ENCODE assay signal across 15 cellular contexts in genomic region chr12:121034906-121035305, GRCh38. TPM values are rescaled to one million over a fixed set of nuclear protein-coding genes. Genes with fewer than 3 reads are reported as not detected.
DNase-seq lines count a peak whose midpoint lies in the region; ATAC-seq and TF ChIP-seq lines count a peak whose summit lies in the region.
"Had no signal": no experiment of that assay in that cellular context is flagged by ENCODE, and none has a peak within 500 bp of the region (broad histone marks: within the 10 kb centered on the region; RNA-seq: fewer than 3 reads in every experiment).

No MANE protein-coding gene starts in this region.

- no peaks in the 10 kb centered on the region for H3K27me3 ChIP-seq in effector memory CD4-positive, alpha-beta T cell (replicated peaks; ENCODE audit: control insufficient read depth, insufficient read depth, low read length, poor library complexity, severe bottlenecking)

- no peaks in the 10 kb centered on the region for H3K9me3 Mint-ChIP-seq in activated T-cell treated with anti-CD3 and anti-CD28 coated beads, Interleukin-2, amount 50 U/mL, for 72 hours
- H3K9me3 Mint-ChIP-seq in stimulated activated naive CD8-positive, alpha-beta T cell treated with anti-CD3 and anti-CD28 coated beads, Interleukin-15, amount 100 ng/mL, for 72 hours, result no peaks in the 10 kb centered on the region

- H3K4me3 ChIP-seq in SK-N-MC, result peak overlapping the region; percentile 41
- H3K4me3 ChIP-seq in effector memory CD4-positive, alpha-beta T cell (ENCODE audit: insufficient read depth, low read depth, low read length, poor library complexity, severe bottlenecking), result no peak overlapping the region
- H3K4me3 ChIP-seq: left ventricle myocardium inferior, thoracic aorta had no signal

- ATAC-seq in activated T-cell treated with anti-CD3 and anti-CD28 coated beads, Interleukin-2, amount 50 U/mL, for 72 hours (replicated peaks in 1 of 2), result no peak
- ATAC-seq in stimulated activated naive CD8-positive, alpha-beta T cell treated with anti-CD3 and anti-CD28 coated beads, Interleukin-15, amount 100 ng/mL, for 72 hours, result no peak
- ATAC-seq in GM18867 (IDR thresholded peaks at IDR 0.05; ENCODE audit: unreplicated experiment), result no peak

- H3K4me1 ChIP-seq in effector memory CD4-positive, alpha-beta T cell (ENCODE audit: control insufficient read depth, insufficient read depth, low read length, poor library complexity, severe bottlenecking), result peaks cover 33% of the 10 kb centered on the region

- H3K4me1 Mint-ChIP-seq in activated T-cell treated with anti-CD3 and anti-CD28 coated beads, Interleukin-2, amount 50 U/mL, for 72 hours (ENCODE audit: low read depth), result peaks cover 74% of the 10 kb centered on the region
- H3K4me1 Mint-ChIP-seq in stimulated activated naive CD8-positive, alpha-beta T cell treated with anti-CD3 and anti-CD28 coated beads, Interleukin-15, amount 100 ng/mL, for 72 hours, result peaks cover 76% of the 10 kb centered on the region

- no peak for TF ChIP-seq CTCF in GM10266 (IDR thresholded peaks at IDR 0.05; ENCODE audit: control insufficient read depth, insufficient read depth, low read depth, missing control alignments)

- peak overlapping the region; percentile 73 for H3K27ac Mint-ChIP-seq in activated T-cell treated with anti-CD3 and anti-CD28 coated beads, Interleukin-2, amount 50 U/mL, for 72 hours
- peak overlapping the region in 1 of 2 donors; percentile 13 for H3K27ac Mint-ChIP-seq in stimulated activated naive CD8-positive, alpha-beta T cell treated with anti-CD3 and anti-CD28 coated beads, Interleukin-15, amount 100 ng/mL, for 72 hours

- no peaks in the 10 kb centered on the region for H3K36me3 ChIP-seq in SK-N-MC (ENCODE audit: insufficient read depth, low read length)
- H3K36me3 ChIP-seq in effector memory CD4-positive, alpha-beta T cell (ENCODE audit: control insufficient read depth, insufficient read depth, low read length), result peaks cover 4% of the 10 kb centered on the region
- H3K36me3 ChIP-seq: left ventricle myocardium inferior, thoracic aorta had no signal

- no peaks in the 10 kb centered on the region for H3K9me3 ChIP-seq in SK-N-MC (ENCODE audit: low read depth, low read length)
- no peaks in the 10 kb centered on the region for H3K9me3 ChIP-seq in effector memory CD4-positive, alpha-beta T cell (ENCODE audit: control insufficient read depth, low read length)
- H3K9me3 ChIP-seq: left ventricle myocardium inferior, thoracic aorta had no signal

- H3K27me3 Mint-ChIP-seq in activated T-cell treated with anti-CD3 and anti-CD28 coated beads, Interleukin-2, amount 50 U/mL, for 72 hours (ENCODE audit: low read depth), result no peaks in the 10 kb centered on the region
- H3K27me3 Mint-ChIP-seq in stimulated activated naive CD8-positive, alpha-beta T cell treated with anti-CD3 and anti-CD28 coated beads, Interleukin-15, amount 100 ng/mL, for 72 hours, result no peaks in the 10 kb centered on the region

- peak overlapping the region; percentile 29 for H3K27ac ChIP-seq in SK-N-MC
- H3K27ac ChIP-seq in effector memory CD4-positive, alpha-beta T cell (ENCODE audit: insufficient read depth, low read length, poor library complexity, severe bottlenecking), result peak overlapping the region; percentile 18
- H3K27ac ChIP-seq: left ventricle myocardium inferior, thoracic aorta had no signal

- H3K9ac ChIP-seq in SK-N-MC (ENCODE audit: insufficient read length), result peak overlapping the region; percentile 42

- H3K4me3 Mint-ChIP-seq in activated T-cell treated with anti-CD3 and anti-CD28 coated beads, Interleukin-2, amount 50 U/mL, for 72 hours, result peak overlapping the region; percentile 66 to 81
- peak overlapping the region; percentile 72 to 78 for H3K4me3 Mint-ChIP-seq in stimulated activated naive CD8-positive, alpha-beta T cell treated with anti-CD3 and anti-CD28 coated beads, Interleukin-15, amount 100 ng/mL, for 72 hours

- H3K36me3 Mint-ChIP-seq in activated T-cell treated with anti-CD3 and anti-CD28 coated beads, Interleukin-2, amount 50 U/mL, for 72 hours (ENCODE audit: insufficient read depth in 2 of 2), result peaks cover 0 to 2% of the 10 kb centered on the region in 2 donors

- DNase-seq in activated T-cell treated with anti-CD3 and anti-CD28 coated beads, Interleukin-2, amount 50 U/mL, for 72 hours, result no peak
- DNase-seq in activated T-cell treated with anti-CD3 and anti-CD28 coated beads, Interleukin-2, amount 50 U/mL, for 1 hour, result no peak
- DNase-seq in SK-N-MC (ENCODE audit: low read depth, low spot score) (no peak), GM10266 (ENCODE audit: extremely low spot score) (no peak), COR-L47 (lab: John Stamatoyannopoulos, UW) (no peak)
- no peak for DNase-seq in effector memory CD4-positive, alpha-beta T cell
- no peak for DNase-seq in stimulated activated naive CD8-positive, alpha-beta T cell treated with anti-CD3 and anti-CD28 coated beads, Interleukin-15, amount 100 ng/mL, for 72 hours
- DNase-seq: activated gamma-delta T cell treated with Interleukin-2 at 50 U/mL for 16 hours, left ventricle myocardium inferior, NCI-H1694, NCI-H510A treated with DMSO at 0.1 percent for 48 hours had no signal

RNA-seq across cellular contexts. Expression of gene OASL, which starts 4.1 kb away (rescaled TPM):
- total RNA-seq in activated T-cell treated with anti-CD3 and anti-CD28 coated beads, Interleukin-2, amount 50 U/mL, for 72 hours, result 10 to 100 TPM; 13.6 to 45.1 TPM

RNA-seq across cellular contexts. Expression of gene C12orf43, which starts 18.6 kb away (rescaled TPM):
- 10 to 100 TPM; 13.7 to 17.8 TPM for total RNA-seq in activated T-cell treated with anti-CD3 and anti-CD28 coated beads, Interleukin-2, amount 50 U/mL, for 72 hours

RNA-seq across cellular contexts. Expression of gene HNF1A, which starts 56.6 kb away (rescaled TPM):
- not detected for total RNA-seq in activated T-cell treated with anti-CD3 and anti-CD28 coated beads, Interleukin-2, amount 50 U/mL, for 72 hours
- total RNA-seq: bronchial epithelial cell, fibroblast of villous mesenchyme, left ventricle myocardium inferior had no signal
